Comparison of ENCODE assay signal across 11 cellular contexts in the genomic region with DNA sequence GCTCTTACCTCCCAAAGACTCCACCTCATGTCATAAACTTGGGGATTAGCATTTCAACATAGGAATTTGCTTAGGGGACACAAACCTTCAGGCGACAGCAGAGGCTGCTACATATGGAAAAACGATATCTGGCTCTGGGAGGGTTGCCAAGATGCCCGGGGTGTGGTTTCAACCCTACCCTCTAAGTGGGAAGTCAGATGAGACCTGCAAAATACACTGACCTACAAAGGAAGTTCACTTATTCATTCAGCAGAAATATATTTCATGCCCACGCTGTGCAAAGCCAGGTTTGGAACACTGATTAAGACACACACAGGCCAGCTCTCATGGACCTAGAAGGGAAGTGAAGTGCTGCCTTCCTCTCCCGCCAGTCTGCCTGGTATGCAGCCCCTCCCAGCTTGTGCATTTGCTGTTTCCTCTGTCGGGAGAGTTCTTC.
A peak's percentile ranks its signal among the peaks of the same experiment; 100 is the strongest.
DNase-seq lines count a peak whose midpoint lies in the region; ATAC-seq and TF ChIP-seq lines count a peak whose summit lies in the region.
"Had no signal": no experiment of that assay in that cellular context is flagged by ENCODE, and none has a peak within 500 bp of the region (broad histone marks: within the 10 kb centered on the region; RNA-seq: fewer than 3 reads in every experiment).

No MANE protein-coding gene starts in this region.

- no peak overlapping the region; the same call in 1 of the 2 replicates for H3K14ac ChIP-seq in H9 (ENCODE audit: insufficient read depth, low read length)

- no peaks in the 10 kb centered on the region for H3K27me3 Mint-ChIP-seq in H9 (ENCODE audit: low read depth)

- 40 to 53% methylated on average over 6 of the region's 6 CpGs for WGBS in body of pancreas, 2 donors
- WGBS in lung, 2 donors: 3 to 6% methylated on average over 6 of the region's 6 CpGs
- no CpG with 5 or more reads among the region's 6 CpGs for WGBS in H9 (ENCODE audit: extremely low coverage, insufficient read length, low lambda C conversion rate)

- H2BK120ac ChIP-seq in H9 (ENCODE audit: low read depth, low read length, poor library complexity, severe bottlenecking): no peak overlapping the region

- no peaks in the 10 kb centered on the region for H3K79me1 ChIP-seq in H9 (ENCODE audit: insufficient read depth, low read depth, low read length, poor library complexity, severe bottlenecking)

- no peak overlapping the region for H3T11ph ChIP-seq in H9 (ENCODE audit: low read length)

- H3K36me3 Mint-ChIP-seq in H9 (ENCODE audit: insufficient read depth in 1 of 3, low read depth in 3 of 3): peaks cover under 1 to 20% (median 9%) of the 10 kb centered on the region in 3 experiments; a peak in 5 of 7 replicates

- ATAC-seq in body of pancreas: peak; percentile 52
- ATAC-seq in lung (ENCODE audit: insufficient read depth, low FRiP score): peak; percentile 20
- ATAC-seq: stimulated activated naive CD8-positive, alpha-beta T cell treated with anti-CD3 and anti-CD28 coated beads, Interleukin-15, amount 100 ng/mL, for 72 hours had no signal

- no peaks in the 10 kb centered on the region for H3K9me3 Mint-ChIP-seq in H9

- no peak overlapping the region for H3K27ac Mint-ChIP-seq in H9
- H3K27ac Mint-ChIP-seq: stimulated activated naive CD8-positive, alpha-beta T cell treated with anti-CD3 and anti-CD28 coated beads, Interleukin-15, amount 100 ng/mL, for 72 hours had no signal

- H3K36me3 ChIP-seq in body of pancreas (replicated peaks in 1 of 2; ENCODE audit: insufficient read depth in 1 of 2, low read depth in 2 of 2) (no peaks in the 10 kb centered on the region), lung (ENCODE audit: control insufficient read depth in 2 of 2, insufficient read depth in 2 of 2, low read length in 2 of 2) (peaks cover 0 to 2% of the 10 kb centered on the region in 2 donors)
- H3K36me3 ChIP-seq: breast epithelium had no signal

- H3K4me2 ChIP-seq in H9 (ENCODE audit: insufficient read depth, insufficient read length, low read length): no peak overlapping the region
- H3K4me2 ChIP-seq: smooth muscle cell had no signal

- H3K18ac ChIP-seq in H9 (ENCODE audit: insufficient read length, low read depth, low read length): no peak overlapping the region

- H2BK20ac ChIP-seq in H9 (ENCODE audit: low read depth, low read length, poor library complexity, severe bottlenecking): no peak overlapping the region

- H3K27me3 ChIP-seq in body of pancreas (no peaks in the 10 kb centered on the region), lung (ENCODE audit: control insufficient read depth, insufficient read depth) (no peaks in the 10 kb centered on the region), H9 (ENCODE audit: insufficient read depth, low read length) (no peaks in the 10 kb centered on the region)
- H3K27me3 ChIP-seq: breast epithelium had no signal

- H3K4me1 ChIP-seq in body of pancreas: no peaks in the 10 kb centered on the region
- H3K4me1 ChIP-seq in lung (ENCODE audit: control insufficient read depth in 2 of 2, insufficient read depth in 2 of 2, low read length in 2 of 2): peaks cover 2 to 7% of the 10 kb centered on the region in 2 donors
- no peaks in the 10 kb centered on the region for H3K4me1 ChIP-seq in H9 (ENCODE audit: insufficient read depth, low read length)
- H3K4me1 ChIP-seq: breast epithelium had no signal

- no peak overlapping the region for H3K4me3 Mint-ChIP-seq in H9
- H3K4me3 Mint-ChIP-seq: stimulated activated naive CD8-positive, alpha-beta T cell treated with anti-CD3 and anti-CD28 coated beads, Interleukin-15, amount 100 ng/mL, for 72 hours had no signal

- no peak overlapping the region for H2AK5ac ChIP-seq in H9 (ENCODE audit: insufficient read length, low read length)

- H3K9me3 ChIP-seq in body of pancreas (no peaks in the 10 kb centered on the region), lung (ENCODE audit: control insufficient read depth in 2 of 2, insufficient read depth in 1 of 2, low read length in 1 of 2) (peaks cover 0 to 4% of the 10 kb centered on the region in 2 donors), H9 (ENCODE audit: control insufficient read depth, low read depth, low read length) (no peaks in the 10 kb centered on the region)
- H3K9me3 ChIP-seq: breast epithelium had no signal

- H2BK12ac ChIP-seq in H9 (ENCODE audit: insufficient read length, low read depth, low read length): no peak overlapping the region

- H3K4me1 Mint-ChIP-seq in H9: peaks cover 2 to 7% of the 10 kb centered on the region in 2 experiments; a peak in 2 of 4 replicates
- H3K4me1 Mint-ChIP-seq: stimulated activated naive CD8-positive, alpha-beta T cell treated with anti-CD3 and anti-CD28 coated beads, Interleukin-15, amount 100 ng/mL, for 72 hours had no signal

- H3K4ac ChIP-seq in H9 (ENCODE audit: low read depth, low read length): no peak overlapping the region

- no peaks in the 10 kb centered on the region for H3K79me2 ChIP-seq in H9 (ENCODE audit: insufficient read depth, low read length)

- no peak overlapping the region for H3K9ac ChIP-seq in H9 (ENCODE audit: extremely low read depth, insufficient read length, low read length)

- no peak overlapping the region for H4K5ac ChIP-seq in H9 (ENCODE audit: insufficient read length, low read depth, low read length)

- no peaks in the 10 kb centered on the region for H3K23me2 ChIP-seq in H9 (ENCODE audit: insufficient read length, low read depth, low read length, poor library complexity, severe bottlenecking)

- DNase-seq in Ammon's horn (ENCODE audit: low spot score) (peak; percentile 14), LoVo (ENCODE audit: low spot score) (peak; percentile 76), body of pancreas (peak in 1 of 4 donors; percentile 4), lung (ENCODE audit: low spot score) (peak; percentile 33), hypothalamus (lab: John Stamatoyannopoulos, UW) (no peak), epidermal melanocyte (ENCODE audit: insufficient read length, low spot score) (no peak), NCI-H446 treated with DMSO at 0.1 percent for 48 hours (lab: John Stamatoyannopoulos, UW) (no peak), H9 (no peak)
- DNase-seq: stimulated activated naive CD8-positive, alpha-beta T cell treated with anti-CD3 and anti-CD28 coated beads, Interleukin-15, amount 100 ng/mL, for 72 hours had no signal

- H2BK15ac ChIP-seq in H9 (ENCODE audit: low read depth, low read length): no peak overlapping the region

- H3K4me3 ChIP-seq in body of pancreas: no peak overlapping the region
- H3K4me3 ChIP-seq in lung: no peak overlapping the region
- H3K4me3 ChIP-seq: breast epithelium, smooth muscle cell had no signal

- TF ChIP-seq POLR2A in body of pancreas (IDR thresholded peaks at IDR 0.05): no peak

- no peaks in the 10 kb centered on the region for H4K20me1 ChIP-seq in H9 (ENCODE audit: control insufficient read depth, insufficient read depth, insufficient read length)

- H3K23ac ChIP-seq in H9 (ENCODE audit: insufficient read length, low read depth, low read length): no peak overlapping the region

- no peak overlapping the region for H2BK5ac ChIP-seq in H9 (ENCODE audit: insufficient read length, low read length)

- no peak overlapping the region for H2AFZ ChIP-seq in H9 (ENCODE audit: low read length)

- H3K56ac ChIP-seq in H9 (ENCODE audit: insufficient read length, low read depth, low read length): no peak overlapping the region

- no peak overlapping the region for H4K91ac ChIP-seq in H9 (ENCODE audit: insufficient read length, low read depth, low read length)

- intact Hi-C loops in body of pancreas (cut with DNase I): no loop called here

- no peak overlapping the region for H3K27ac ChIP-seq in body of pancreas
- peak overlapping the region in 1 of 2 donors; percentile 85 for H3K27ac ChIP-seq in lung (ENCODE audit: low read depth in 1 of 2, low read length in 1 of 2)
- no peak overlapping the region for H3K27ac ChIP-seq in H9 (ENCODE audit: insufficient read length, low read depth, low read length)
- H3K27ac ChIP-seq: breast epithelium had no signal

- H4K8ac ChIP-seq in H9 (replicated peaks; ENCODE audit: insufficient read length, low read depth, low read length): no peak overlapping the region

- TF ChIP-seq CTCF in body of pancreas (IDR thresholded peaks at IDR 0.05): no peak
- TF ChIP-seq CTCF in lung (IDR thresholded peaks at IDR 0.05; ENCODE audit: control extremely low read depth, extremely low read depth): no peak
- TF ChIP-seq CTCF in H9 (conservative IDR thresholded peaks at IDR 0.05): no peak

Comparison
In these comparisons a context has a peak if more than half of its experiments do, and no peak if none do; other contexts are left out.
1. DNase-seq: peak in Ammon's horn (single experiment), LoVo (single experiment) and lung (single experiment); none in hypothalamus (0 of 51), epidermal melanocyte (single experiment), NCI-H446 treated with DMSO at 0.1 percent for 48 hours (single experiment) and H9 (single experiment).